8 cellular contexts compared by ENCODE assay signal in the genomic region with DNA sequence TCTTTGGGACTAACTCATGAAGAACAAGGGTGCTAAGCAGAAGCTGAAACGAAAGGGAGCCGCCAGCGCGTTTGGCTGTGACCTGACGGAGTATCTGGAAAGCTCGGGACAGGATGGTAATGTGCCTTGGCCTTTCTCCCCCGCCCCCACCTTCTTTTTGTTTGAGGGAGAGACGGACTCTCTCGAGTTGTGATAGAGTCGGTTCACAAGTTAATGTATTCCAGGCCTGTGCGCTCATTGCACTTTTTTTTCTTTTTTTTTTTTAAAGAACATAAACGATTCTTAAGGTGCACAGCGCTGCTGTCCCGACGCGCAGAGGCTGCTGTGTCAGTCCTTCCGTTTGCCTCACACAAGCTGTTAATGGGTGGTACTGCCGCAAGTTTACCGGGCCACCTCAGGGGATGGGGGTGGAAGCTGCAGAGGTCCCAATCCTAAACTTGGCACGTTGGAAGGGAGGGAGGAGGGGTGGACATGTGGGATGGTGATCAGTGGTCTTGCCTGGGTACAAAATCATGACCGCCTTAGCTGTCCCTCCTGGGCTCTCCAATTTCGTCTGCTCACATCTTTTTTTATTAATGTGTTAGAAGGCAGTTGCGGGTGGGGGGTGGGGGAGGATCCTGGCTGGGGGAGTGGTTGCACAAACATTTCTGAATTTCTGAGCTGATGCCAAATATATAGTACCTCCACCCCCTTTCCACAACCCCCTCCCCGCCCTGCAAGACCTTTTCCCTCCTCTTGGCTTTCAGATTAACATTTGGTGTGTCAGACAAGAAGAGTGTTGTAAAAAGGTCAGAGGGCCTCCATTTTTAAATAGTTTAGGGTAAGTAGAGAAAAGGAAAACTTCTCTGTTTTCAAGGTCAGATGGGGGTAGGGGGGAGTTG. TPM values are rescaled to one million over a fixed set of nuclear protein-coding genes. Genes with fewer than 3 reads are reported as not detected.
DNase-seq lines count a peak whose midpoint lies in the region; ATAC-seq and TF ChIP-seq lines count a peak whose summit lies in the region.

No MANE protein-coding gene starts in this region.

- peak overlapping the region; percentile 56; the same call in 1 of the 2 replicates for H3K9ac ChIP-seq in iPS-20b (ENCODE audit: low read depth, low read length)

- no peak for TF ChIP-seq POLR2A in adrenal gland (IDR thresholded peaks at IDR 0.05)

- intact Hi-C loops in adrenal gland (cut with DNase I): no loop called here

- WGBS in adrenal gland, 4 donors: 10 to 17% (median 11%) methylated on average over 22 to 24 of the region's 24 CpGs

- H3K36me3 ChIP-seq in adrenal gland (replicated peaks in 1 of 2): no peaks in the 10 kb centered on the region
- H3K36me3 ChIP-seq in iPS-20b (ENCODE audit: insufficient read depth, low read depth, low read length): no peaks in the 10 kb centered on the region

- POLR2A ChIA-PET in AG04449 (lab: Yijun Ruan, JAX): interaction anchor here (0.7 to 2.9 kb wide), 7 partner anchors 9 to 100 kb away, joined by 3 to 19 read pairs (median 7); a partner anchor contains a TSS

- DNase-seq in AG04449 (ENCODE audit: low read depth, low spot score): no peak
- DNase-seq in adrenal gland: peak in 6 of 7 donors; percentile 28 to 55 (median 41)
- DNase-seq in stimulated activated CD4-positive, alpha-beta T cell treated with anti-CD3 and anti-CD28 coated beads, Interleukin-12 subunit alpha, Interleukin-12 subunit beta, amount 100 ng/mL, for 4 hours: peak; percentile 38
- no peak for DNase-seq in SHP77 (lab: John Stamatoyannopoulos, UW)

- no peaks in the 10 kb centered on the region for H3K27me3 ChIP-seq in adrenal gland
- peaks cover 57% of the 10 kb centered on the region for H3K27me3 ChIP-seq in iPS-20b (ENCODE audit: insufficient read depth, low read length)

- H3K4me3 ChIP-seq in AG04449 (ENCODE audit: low read depth, low read length): peak overlapping the region; percentile 89
- H3K4me3 ChIP-seq in adrenal gland: peak overlapping the region; percentile 7 to 88 (median 79)
- H3K4me3 ChIP-seq in iPS-20b (ENCODE audit: low read length): peak overlapping the region; percentile 80

- H3K9me3 ChIP-seq in adrenal gland (replicated peaks in 1 of 3) (no peaks in the 10 kb centered on the region), iPS-20b (ENCODE audit: insufficient read depth, low read depth, low read length) (no peaks in the 10 kb centered on the region)

- ATAC-seq in GM18870 (IDR thresholded peaks at IDR 0.05; ENCODE audit: unreplicated experiment) (peak; percentile 18), HG03103 (IDR thresholded peaks at IDR 0.05; ENCODE audit: low read depth, unreplicated experiment) (peak; percentile 29), SK-N-SH treated with all-trans-retinoic acid at 6 μM for 48 hours (peak; percentile 47)

- CTCF ChIA-PET in AG04449 (lab: Yijun Ruan, JAX): interaction anchor here (1.0 to 4.3 kb wide), 5 partner anchors 8 to 59 kb away, joined by 3 to 22 read pairs (median 7); no protein-coding TSS in a partner anchor

- TF ChIP-seq CTCF in AG04449 (IDR thresholded peaks at IDR 0.05; ENCODE audit: insufficient read depth, low read length, missing control alignments) (no peak), adrenal gland (IDR thresholded peaks at IDR 0.05) (no peak)

- H3K4me1 ChIP-seq in adrenal gland (replicated peaks in 1 of 2) (peaks cover 0 to 20% of the 10 kb centered on the region in 2 donors), iPS-20b (ENCODE audit: insufficient read depth, low read length) (peaks cover 14% of the 10 kb centered on the region; the same call in 1 of the 2 replicates)

- H3K27ac ChIP-seq in adrenal gland: peak overlapping the region in 4 of 5 donors; percentile 53 to 92 (median 76)
- no peak overlapping the region for H3K27ac ChIP-seq in iPS-20b (ENCODE audit: low read length)

TF ChIP-seq in SK-N-SH treated with all-trans-retinoic acid at 6 μM for 48 hours, 23 proteins besides CTCF, POLR2A, EP300 and RAD21:
- TF ChIP-seq ZFP3 (CRISPR knock-in tag; IDR thresholded peaks at IDR 0.05) (no peak), ZFP30 (CRISPR knock-in tag; IDR thresholded peaks at IDR 0.05) (no peak), ZNF565 (CRISPR knock-in tag; conservative IDR thresholded peaks at IDR 0.05; ENCODE audit: low read depth) (no peak), ZNF70 (CRISPR knock-in tag; IDR thresholded peaks at IDR 0.05) (no peak), ZC3H10 (CRISPR knock-in tag; IDR thresholded peaks at IDR 0.05) (no peak), ISL1 (CRISPR knock-in tag; IDR thresholded peaks at IDR 0.05) (no peak), SNAI2 (CRISPR knock-in tag; IDR thresholded peaks at IDR 0.05) (no peak), BACH2 (CRISPR knock-in tag; IDR thresholded peaks at IDR 0.05; ENCODE audit: borderline replicate concordance) (no peak), OSR1 (CRISPR knock-in tag; IDR thresholded peaks at IDR 0.05) (no peak), ARNTL (CRISPR knock-in tag; IDR thresholded peaks at IDR 0.05; ENCODE audit: borderline replicate concordance, low read depth) (no peak), RARB (CRISPR knock-in tag; IDR thresholded peaks at IDR 0.05) (no peak), TOX (CRISPR knock-in tag; IDR thresholded peaks at IDR 0.05; ENCODE audit: borderline replicate concordance) (no peak)
- TF ChIP-seq, protein P1, sequence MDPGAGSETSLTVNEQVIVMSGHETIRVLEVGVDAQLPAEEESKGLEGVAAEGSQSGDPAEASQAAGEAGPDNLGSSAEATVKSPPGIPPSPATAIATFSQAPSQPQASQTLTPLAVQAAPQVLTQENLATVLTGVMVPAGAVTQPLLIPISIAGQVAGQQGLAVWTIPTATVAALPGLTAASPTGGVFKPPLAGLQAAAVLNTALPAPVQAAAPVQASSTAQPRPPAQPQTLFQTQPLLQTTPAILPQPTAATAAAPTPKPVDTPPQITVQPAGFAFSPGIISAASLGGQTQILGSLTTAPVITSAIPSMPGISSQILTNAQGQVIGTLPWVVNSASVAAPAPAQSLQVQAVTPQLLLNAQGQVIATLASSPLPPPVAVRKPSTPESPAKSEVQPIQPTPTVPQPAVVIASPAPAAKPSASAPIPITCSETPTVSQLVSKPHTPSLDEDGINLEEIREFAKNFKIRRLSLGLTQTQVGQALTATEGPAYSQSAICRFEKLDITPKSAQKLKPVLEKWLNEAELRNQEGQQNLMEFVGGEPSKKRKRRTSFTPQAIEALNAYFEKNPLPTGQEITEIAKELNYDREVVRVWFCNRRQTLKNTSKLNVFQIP (CRISPR knock-in tag; IDR thresholded peaks at IDR 0.05; ENCODE audit: borderline replicate concordance, low read depth): no peak
TF ChIP-seq in SK-N-SH treated with all-trans-retinoic acid at 6 μM for 48 hours: peak in this region for 0.

RNA-seq across cellular contexts. Expression of a gene that starts 0.9 kb away (rescaled TPM):
- total RNA-seq in adrenal gland: 10 to 100 TPM in 5 of 8 donors, 1 to 10 TPM in 3; 5.9 to 21.8 (median 11.6) TPM
- 1 to 10 TPM; 2.9 to 4.6 (median 4.3) TPM for polyA plus RNA-seq in adrenal gland

RNA-seq across cellular contexts. Expression of a gene that starts 54.5 kb away (rescaled TPM):
- total RNA-seq in adrenal gland: 10 to 100 TPM; 10.3 to 17.8 (median 15.1) TPM
- polyA plus RNA-seq in adrenal gland: 10 to 100 TPM; 15.1 to 23.1 (median 17.0) TPM

Comparison
In these comparisons a context has a peak if more than half of its experiments do, and no peak if none do; other contexts are left out.
1. DNase-seq: peak in adrenal gland (6 of 7) and stimulated activated CD4-positive, alpha-beta T cell treated with anti-CD3 and anti-CD28 coated beads, Interleukin-12 subunit alpha, Interleukin-12 subunit beta, amount 100 ng/mL, for 4 hours (single experiment); none in AG04449 (single experiment) and SHP77 (0 of 2).
2. Peak in every context shown above with its lines, with median percentiles within 50 percentile points of each other: H3K4me3 ChIP-seq and ATAC-seq.